Comparison of ENCODE assay signal across 8 cellular contexts in the genomic region with DNA sequence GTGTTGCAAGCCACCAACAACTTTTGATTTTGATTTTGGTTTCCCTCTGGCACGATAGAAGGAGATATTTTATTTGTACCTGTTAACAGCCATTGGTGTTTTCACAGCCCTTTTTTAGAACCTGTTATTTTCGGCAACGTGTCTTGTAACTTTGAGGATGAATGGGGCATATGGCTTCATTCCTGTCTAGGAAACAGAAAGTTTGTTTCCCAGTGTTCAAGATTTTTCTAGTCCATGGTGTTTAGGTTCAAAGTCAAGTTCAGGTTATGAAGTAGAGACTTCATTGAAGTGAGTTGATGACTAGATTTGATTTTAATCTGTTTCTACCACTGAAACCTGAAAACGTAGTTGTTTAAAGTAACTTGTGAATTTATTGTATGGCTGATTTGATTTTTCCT. TPM values are rescaled to one million over a fixed set of nuclear protein-coding genes. Genes with fewer than 3 reads are reported as not detected.
DNase-seq lines count a peak whose midpoint lies in the region; ATAC-seq and TF ChIP-seq lines count a peak whose summit lies in the region.

No MANE protein-coding gene starts in this region.

- H3K4me1 Mint-ChIP-seq in nephron progenitor cell = peaks cover 60% of the 10 kb centered on the region

- ATAC-seq in HG02840 (IDR thresholded peaks at IDR 0.05; ENCODE audit: low FRiP score, unreplicated experiment) = no peak
- ATAC-seq in GM18909 (IDR thresholded peaks at IDR 0.05; ENCODE audit: poor library complexity, unreplicated experiment) = no peak

- H3K36me3 Mint-ChIP-seq in nephron progenitor cell (ENCODE audit: low read depth) = peaks cover 16% of the 10 kb centered on the region

- H2AFZ ChIP-seq in MM.1S (ENCODE audit: low read length) = no peak overlapping the region

- H3K4me1 ChIP-seq in BE2C (no peaks in the 10 kb centered on the region), MM.1S (ENCODE audit: low read length) (peaks cover 16% of the 10 kb centered on the region), duodenal mucosa (ENCODE audit: control insufficient read depth in 1 of 2, insufficient read depth in 2 of 2, low read length in 2 of 2) (peaks cover 17 to 25% of the 10 kb centered on the region in 2 donors)

- H3K27me3 ChIP-seq in BE2C (peaks cover 9% of the 10 kb centered on the region), MM.1S (replicated peaks; ENCODE audit: insufficient read depth, low read length) (no peaks in the 10 kb centered on the region), duodenal mucosa (ENCODE audit: control insufficient read depth in 1 of 2, insufficient read depth in 2 of 2, low read length in 2 of 2) (no peaks in the 10 kb centered on the region)

- no peaks in the 10 kb centered on the region for H3K9me2 ChIP-seq in MM.1S (replicated peaks; ENCODE audit: insufficient read depth, low read length)

- H3K9ac ChIP-seq in MM.1S (ENCODE audit: low read length) (peak overlapping the region; percentile 100), duodenal mucosa (ENCODE audit: low read depth in 1 of 2, low read length in 2 of 2) (peak overlapping the region; percentile 59 to 68)

- peaks cover 2% of the 10 kb centered on the region for H3K27me3 Mint-ChIP-seq in nephron progenitor cell (ENCODE audit: low read depth, poor library complexity)

- no peak for DNase-seq in BE2C
- DNase-seq in MM.1S = no peak
- no peak for DNase-seq in nephron progenitor cell
- DNase-seq in activated effector memory CD4-positive, alpha-beta T cell treated with anti-CD3 and anti-CD28 coated beads, Interleukin-2, amount 50 U/mL, for 16 hours = no peak
- DNase-seq in C1 segment of cervical spinal cord (lab: John Stamatoyannopoulos, UW) = no peak

- peaks cover 44% of the 10 kb centered on the region for H3F3A ChIP-seq in MM.1S (ENCODE audit: insufficient read depth, low read length)

- H3K27ac Mint-ChIP-seq in nephron progenitor cell = peak overlapping the region; percentile 92

- peak overlapping the region; percentile 91 for H3K27ac ChIP-seq in MM.1S (ENCODE audit: low read length)
- peak overlapping the region; percentile 82 for H3K27ac ChIP-seq in duodenal mucosa (ENCODE audit: low read depth, low read length)

- H3K4me3 ChIP-seq in BE2C (ENCODE audit: low read depth, low read length) (peak overlapping the region; percentile 82), MM.1S (ENCODE audit: low read length) (peak overlapping the region; percentile 96), duodenal mucosa (ENCODE audit: low read depth in 1 of 2, low read length in 2 of 2) (peak overlapping the region; percentile 85 to 90)

- no peaks in the 10 kb centered on the region for H3K36me3 ChIP-seq in BE2C
- no peaks in the 10 kb centered on the region for H3K36me3 ChIP-seq in MM.1S (replicated peaks; ENCODE audit: insufficient read depth, low read length)
- no peaks in the 10 kb centered on the region for H3K36me3 ChIP-seq in duodenal mucosa (ENCODE audit: control insufficient read depth in 1 of 2, insufficient read depth in 2 of 2, low read length in 2 of 2)

- H3K4me3 Mint-ChIP-seq in nephron progenitor cell = peak overlapping the region; percentile 87

- H3K9me3 Mint-ChIP-seq in nephron progenitor cell = peaks cover 35% of the 10 kb centered on the region

- peaks cover 49% of the 10 kb centered on the region for H3K79me2 ChIP-seq in MM.1S (ENCODE audit: low read length)

- peak overlapping the region; percentile 97 for H3K4me2 ChIP-seq in MM.1S (ENCODE audit: low read depth, low read length)

- no peaks in the 10 kb centered on the region for H4K20me1 ChIP-seq in MM.1S (ENCODE audit: insufficient read depth, low read length)

- TF ChIP-seq CTCF in BE2C (IDR thresholded peaks at IDR 0.05; ENCODE audit: low read depth, low read length) (no peak), MM.1S (IDR thresholded peaks at IDR 0.05; ENCODE audit: low read length) (no peak), nephron progenitor cell (IDR thresholded peaks at IDR 0.05) (no peak)

- no peaks in the 10 kb centered on the region for H3K9me3 ChIP-seq in BE2C
- H3K9me3 ChIP-seq in MM.1S (replicated peaks; ENCODE audit: insufficient read depth, low read length) = no peaks in the 10 kb centered on the region
- H3K9me3 ChIP-seq in duodenal mucosa (ENCODE audit: control insufficient read depth in 1 of 2, low read length in 2 of 2) = no peaks in the 10 kb centered on the region

RNA-seq across cellular contexts. Expression of a gene that starts 0.3 kb away (rescaled TPM):
- 0.66 TPM for polyA plus RNA-seq in BE2C (2012; ENCODE audit: insufficient read depth, insufficient read length, low read depth)
